ENCODE assay signal across 1 cellular context in genomic region chr7:2100278-2101205, GRCh38.
TF ChIP-seq lines count a peak whose summit lies in the region.

No MANE protein-coding gene starts in this region.

TF ChIP-seq in HepG2, 621 proteins besides CTCF, POLR2A, EP300 and RAD21 (continued from another document):
- TF ChIP-seq, protein P1, sequence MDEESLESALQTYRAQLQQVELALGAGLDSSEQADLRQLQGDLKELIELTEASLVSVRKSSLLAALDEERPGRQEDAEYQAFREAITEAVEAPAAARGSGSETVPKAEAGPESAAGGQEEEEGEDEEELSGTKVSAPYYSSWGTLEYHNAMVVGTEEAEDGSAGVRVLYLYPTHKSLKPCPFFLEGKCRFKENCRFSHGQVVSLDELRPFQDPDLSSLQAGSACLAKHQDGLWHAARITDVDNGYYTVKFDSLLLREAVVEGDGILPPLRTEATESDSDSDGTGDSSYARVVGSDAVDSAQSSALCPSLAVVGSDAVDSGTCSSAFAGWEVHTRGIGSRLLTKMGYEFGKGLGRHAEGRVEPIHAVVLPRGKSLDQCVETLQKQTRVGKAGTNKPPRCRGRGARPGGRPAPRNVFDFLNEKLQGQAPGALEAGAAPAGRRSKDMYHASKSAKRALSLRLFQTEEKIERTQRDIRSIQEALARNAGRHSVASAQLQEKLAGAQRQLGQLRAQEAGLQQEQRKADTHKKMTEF (CRISPR knock-in tag; IDR thresholded peaks at IDR 0.05), result 0 out of 2 replicates have a peak, but pooled peaks have one; percentile 36
- TF ChIP-seq HOXA3 (CRISPR knock-in tag; IDR thresholded peaks at IDR 0.05) (peak; percentile 9; the same call in 1 of the 2 replicates), NR2F6 (IDR thresholded peaks at IDR 0.05) (peak; percentile 63), NR2F6 (CRISPR knock-in tag; IDR thresholded peaks at IDR 0.05) (peak; percentile 71), GATAD2A (CRISPR knock-in tag; IDR thresholded peaks at IDR 0.05) (peak; percentile 33; the same call in 1 of the 2 replicates), ARID5B (CRISPR knock-in tag; IDR thresholded peaks at IDR 0.05) (peak; percentile 21; the same call in 1 of the 2 replicates), ZBTB38 (CRISPR knock-in tag; IDR thresholded peaks at IDR 0.05) (peak; percentile 89), KAT8 (CRISPR knock-in tag; IDR thresholded peaks at IDR 0.05) (0 out of 2 replicates have a peak, but pooled peaks have one; percentile 17), JARID2 (CRISPR knock-in tag; IDR thresholded peaks at IDR 0.05; ENCODE audit: insufficient replicate concordance) (no peak)
- TF ChIP-seq, protein P2, sequence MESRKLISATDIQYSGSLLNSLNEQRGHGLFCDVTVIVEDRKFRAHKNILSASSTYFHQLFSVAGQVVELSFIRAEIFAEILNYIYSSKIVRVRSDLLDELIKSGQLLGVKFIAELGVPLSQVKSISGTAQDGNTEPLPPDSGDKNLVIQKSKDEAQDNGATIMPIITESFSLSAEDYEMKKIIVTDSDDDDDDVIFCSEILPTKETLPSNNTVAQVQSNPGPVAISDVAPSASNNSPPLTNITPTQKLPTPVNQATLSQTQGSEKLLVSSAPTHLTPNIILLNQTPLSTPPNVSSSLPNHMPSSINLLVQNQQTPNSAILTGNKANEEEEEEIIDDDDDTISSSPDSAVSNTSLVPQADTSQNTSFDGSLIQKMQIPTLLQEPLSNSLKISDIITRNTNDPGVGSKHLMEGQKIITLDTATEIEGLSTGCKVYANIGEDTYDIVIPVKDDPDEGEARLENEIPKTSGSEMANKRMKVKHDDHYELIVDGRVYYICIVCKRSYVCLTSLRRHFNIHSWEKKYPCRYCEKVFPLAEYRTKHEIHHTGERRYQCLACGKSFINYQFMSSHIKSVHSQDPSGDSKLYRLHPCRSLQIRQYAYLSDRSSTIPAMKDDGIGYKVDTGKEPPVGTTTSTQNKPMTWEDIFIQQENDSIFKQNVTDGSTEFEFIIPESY (CRISPR knock-in tag; IDR thresholded peaks at IDR 0.05), result peak; percentile 100
- TF ChIP-seq, protein P3, sequence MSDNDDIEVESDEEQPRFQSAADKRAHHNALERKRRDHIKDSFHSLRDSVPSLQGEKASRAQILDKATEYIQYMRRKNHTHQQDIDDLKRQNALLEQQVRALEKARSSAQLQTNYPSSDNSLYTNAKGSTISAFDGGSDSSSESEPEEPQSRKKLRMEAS (IDR thresholded peaks at IDR 0.05), result peak; percentile 55
